Comparison of ENCODE assay signal across 14 cellular contexts in the genomic region with DNA sequence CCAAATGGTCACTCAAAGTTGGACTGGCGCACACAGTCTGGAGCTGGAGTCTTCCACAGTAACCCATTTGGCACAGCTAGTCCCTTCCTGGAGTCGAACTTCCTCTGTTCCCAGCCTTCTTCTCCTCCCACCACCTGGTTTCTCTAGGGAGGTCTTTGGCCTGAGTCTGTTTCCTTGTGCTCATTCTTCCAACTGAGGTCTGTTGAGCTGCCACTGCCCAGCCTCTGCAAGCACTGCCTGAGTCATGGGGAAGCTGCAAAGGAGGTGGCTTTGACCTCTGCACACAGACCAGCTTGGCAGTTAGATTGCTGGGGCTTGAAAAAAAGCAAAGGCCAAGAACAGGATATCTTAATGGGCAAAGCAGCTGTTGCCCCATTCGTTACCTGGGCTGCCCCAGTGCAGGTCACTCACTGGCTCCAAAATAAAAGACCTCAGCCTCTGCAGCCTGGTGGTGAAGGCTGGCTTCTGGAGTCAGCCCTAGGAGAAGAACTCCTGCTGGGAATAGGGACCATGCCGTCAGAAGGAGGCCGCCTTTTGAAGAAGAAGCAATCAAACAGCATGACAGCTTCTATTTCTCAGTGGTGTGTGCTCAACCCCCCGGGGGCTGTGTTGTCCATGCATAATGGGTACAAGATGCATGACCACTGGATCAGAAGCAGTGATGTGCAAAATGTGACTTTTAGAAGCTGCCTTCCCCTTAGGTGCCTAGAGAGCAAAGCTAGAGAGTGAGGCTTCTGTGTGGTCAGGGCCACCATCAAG. TPM values are rescaled to one million over a fixed set of nuclear protein-coding genes. Genes with fewer than 3 reads are reported as not detected.
DNase-seq lines count a peak whose midpoint lies in the region; ATAC-seq and TF ChIP-seq lines count a peak whose summit lies in the region.
"Had no signal": no experiment of that assay in that cellular context is flagged by ENCODE, and none has a peak within 500 bp of the region (broad histone marks: within the 10 kb centered on the region; RNA-seq: fewer than 3 reads in every experiment).

No MANE protein-coding gene starts in this region.

- peaks cover 65% of the 10 kb centered on the region for H3K4me1 Mint-ChIP-seq in osteocyte (ENCODE audit: unreplicated experiment)

- peaks cover 33% of the 10 kb centered on the region for H3K36me3 Mint-ChIP-seq in osteocyte (ENCODE audit: unreplicated experiment)
- H3K36me3 Mint-ChIP-seq: memory B cell had no signal

- H3K9me3 ChIP-seq in ascending aorta (no peaks in the 10 kb centered on the region), heart left ventricle (no peaks in the 10 kb centered on the region)

- no peaks in the 10 kb centered on the region for H3K27me3 Mint-ChIP-seq in osteocyte (ENCODE audit: unreplicated experiment)

- H3K27ac Mint-ChIP-seq in osteocyte (ENCODE audit: unreplicated experiment), result peak overlapping the region; percentile 4
- H3K27ac Mint-ChIP-seq: memory B cell had no signal

- in situ Hi-C loops in ACHN (cut with HindIII; ENCODE audit: low pct_ligation_motif_present, low pct_unique_long_range_greater_than_20kb, low sequenced_read_pairs), result no loop called here

- H3K27me3 ChIP-seq in ascending aorta, result no peaks in the 10 kb centered on the region
- H3K27me3 ChIP-seq in heart left ventricle, result peaks cover 0 to 21% (median 0%) of the 10 kb centered on the region in 9 donors

- TF ChIP-seq CTCF in ascending aorta (IDR thresholded peaks at IDR 0.05), result no peak
- TF ChIP-seq CTCF in heart left ventricle (IDR thresholded peaks at IDR 0.05), result no peak
- no peak for TF ChIP-seq CTCF in osteocyte (IDR thresholded peaks at IDR 0.05)

- H3K36me3 ChIP-seq in ascending aorta (no peaks in the 10 kb centered on the region), heart left ventricle (peaks cover 0 to 2% (median 0%) of the 10 kb centered on the region in 9 donors)

- peaks cover 11 to 24% of the 10 kb centered on the region in 2 donors for H3K4me1 ChIP-seq in ascending aorta
- peaks cover 0 to 76% (median 58%) of the 10 kb centered on the region in 12 donors for H3K4me1 ChIP-seq in heart left ventricle

- WGBS in heart left ventricle, 4 donors, result 33 to 46% (median 38%) methylated on average over 6 of the region's 6 CpGs

- peak overlapping the region; percentile 98 for H3K4me3 Mint-ChIP-seq in osteocyte (ENCODE audit: unreplicated experiment)
- H3K4me3 Mint-ChIP-seq: memory B cell had no signal

- DNase-seq in ACHN (peak; percentile 41), ascending aorta (ENCODE audit: low spot score in 2 of 2) (peak in 1 of 2 donors; percentile 73), heart left ventricle (peak; percentile 55 to 84 (median 69)), osteocyte (ENCODE audit: extremely low spot score, unreplicated experiment) (no peak), germinal center (ENCODE audit: low spot score) (no peak), NCI-H187 (lab: John Stamatoyannopoulos, UW) (no peak), midbrain (lab: John Stamatoyannopoulos, UW) (no peak)
- DNase-seq: DND-41, T-helper 9 cell had no signal

- intact Hi-C loops in ascending aorta (cut with DNase I), result loop anchor here (1.0 kb wide), 2 partner anchors 27 to 376 kb away; no protein-coding TSS in a partner anchor
- intact Hi-C loops in heart left ventricle (cut with DNase I), result loop anchor here in 8 of 10 donors (2.0 to 10.0 kb wide), 14 partner anchors 71 to 411 kb away; no protein-coding TSS in a partner anchor

- H3K27ac ChIP-seq in ascending aorta (peak overlapping the region; percentile 76 to 82), heart left ventricle (peak overlapping the region; percentile 63 to 91 (median 79))
- H3K27ac ChIP-seq: KMS-11 had no signal

- no peaks in the 10 kb centered on the region for H3K9me3 Mint-ChIP-seq in osteocyte (ENCODE audit: unreplicated experiment)
- H3K9me3 Mint-ChIP-seq: memory B cell had no signal

- TF ChIP-seq POLR2A in heart left ventricle (IDR thresholded peaks at IDR 0.05), result peak in 1 of 2 donors; percentile 26

- peak; percentile 22 to 54 (median 46) for ATAC-seq in heart left ventricle
- no peak for ATAC-seq in GM21825 (IDR thresholded peaks at IDR 0.05; ENCODE audit: unreplicated experiment)

- H3K4me3 ChIP-seq in ascending aorta (peak overlapping the region in 1 of 2 donors; percentile 81), heart left ventricle (peak overlapping the region in 11 of 12 donors; percentile 16 to 87 (median 79))

RNA-seq across cellular contexts. Expression of a gene that starts 3.0 kb away (rescaled TPM):
- total RNA-seq in ascending aorta, result 20.4 TPM
- total RNA-seq in heart left ventricle, result 10 to 100 TPM in 8 of 9 donors, 1 to 10 TPM in 1; 5.3 to 36.5 (median 16.7) TPM
- 10 to 100 TPM; 11.4 to 71.0 TPM for polyA plus RNA-seq in heart left ventricle
- 78.8 and 81.6 TPM in 2 replicates for total RNA-seq in osteocyte
- total RNA-seq: activated CD8-positive, alpha-beta memory T cell treated with anti-CD3 and anti-CD28 coated beads for 36 hours; OCI-LY7 had no signal

RNA-seq across cellular contexts. Expression of a gene that starts 23.0 kb away (rescaled TPM):
- total RNA-seq in ascending aorta (0.64 TPM), heart left ventricle (1 to 10 TPM in 4 of 9 donors, under 1 TPM in 5; 0.12 to 2.8 (median 0.87) TPM), osteocyte (0.19 and 0.31 TPM in 2 replicates)
- 1 to 10 TPM in 1 of 2 donors, under 1 TPM in 1; 0.30 to 1.7 TPM for polyA plus RNA-seq in heart left ventricle
- total RNA-seq: activated CD8-positive, alpha-beta memory T cell treated with anti-CD3 and anti-CD28 coated beads for 36 hours; OCI-LY7 had no signal

Comparison
In these comparisons a context has a peak if more than half of its experiments do, and no peak if none do; other contexts are left out.
1. DNase-seq: peak in ACHN (single experiment) and heart left ventricle (5 of 5); none in osteocyte (single experiment), germinal center (single experiment), NCI-H187 (0 of 2) and midbrain (single experiment).